17 cellular contexts compared by ENCODE assay signal in the genomic region with DNA sequence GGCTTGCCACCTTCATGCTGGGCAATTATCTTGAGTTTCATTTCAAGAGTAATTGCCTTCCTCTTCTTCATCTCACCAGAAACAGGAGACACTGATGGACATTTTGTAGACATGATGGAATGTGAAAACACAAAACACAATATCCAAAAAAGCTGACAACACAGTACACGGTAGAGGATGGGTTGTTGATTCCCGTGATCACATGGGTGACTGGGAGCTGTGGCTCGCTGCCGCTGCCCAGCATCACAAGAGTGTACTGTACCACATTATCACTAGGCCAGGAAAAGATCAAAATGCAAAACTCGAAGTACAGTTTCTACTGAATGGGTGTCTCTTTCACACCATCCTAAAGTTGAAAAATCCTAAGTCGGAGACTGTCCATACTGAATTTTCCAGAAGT.
"Had no signal": no experiment of that assay in that cellular context is flagged by ENCODE, and none has a peak within 500 bp of the region (broad histone marks: within the 10 kb centered on the region; RNA-seq: fewer than 3 reads in every experiment).

No MANE protein-coding gene starts in this region.

- H3K9me3 Mint-ChIP-seq: naive thymus-derived CD8-positive, alpha-beta T cell had no signal

- H3K27me3 ChIP-seq: body of pancreas, colonic mucosa, suprapubic skin had no signal

- H3K4me3 ChIP-seq: body of pancreas, colonic mucosa, mucosa of descending colon, suprapubic skin had no signal

- ATAC-seq: body of pancreas; esophagus mucosa; mucosa of descending colon; naive thymus-derived CD8-positive, alpha-beta T cell had no signal

- H3K9ac ChIP-seq: SK-N-SH had no signal

- H3K27me3 Mint-ChIP-seq: naive thymus-derived CD8-positive, alpha-beta T cell had no signal

- H3K9me3 ChIP-seq: body of pancreas, colonic mucosa, mucosa of descending colon, SK-N-SH, suprapubic skin had no signal

- DNase-seq: activated CD4-positive, alpha-beta T cell treated with anti-CD3 and anti-CD28 coated beads for 48 hours; activated gamma-delta T cell treated with Interleukin-2 at 50 U/mL for 16 hours; activated T-cell treated with anti-CD3 and anti-CD28 coated beads, Interleukin-2, amount 50 U/mL, for 1 hour; amniotic stem cell; body of pancreas; caudate nucleus; colonic mucosa; mucosa of descending colon; naive thymus-derived CD8-positive, alpha-beta T cell; nucleus accumbens; SK-N-SH; stimulated activated CD4-positive, alpha-beta T cell treated with anti-CD3 and anti-CD28 coated beads, Interleukin-2, amount 100 ng/mL, for 48 hours; stimulated activated naive CD4-positive, alpha-beta T cell treated with Interleukin-2 at 50 U/mL for 16 hours; T-helper 1 cell; trophoblast cell had no signal

- H3K4me1 ChIP-seq: colonic mucosa had no signal

- H3K9me2 ChIP-seq: SK-N-SH had no signal

- H3K4me2 ChIP-seq: SK-N-SH had no signal

- H3K27ac ChIP-seq: body of pancreas, colonic mucosa, suprapubic skin had no signal
